In the genomic region with DNA sequence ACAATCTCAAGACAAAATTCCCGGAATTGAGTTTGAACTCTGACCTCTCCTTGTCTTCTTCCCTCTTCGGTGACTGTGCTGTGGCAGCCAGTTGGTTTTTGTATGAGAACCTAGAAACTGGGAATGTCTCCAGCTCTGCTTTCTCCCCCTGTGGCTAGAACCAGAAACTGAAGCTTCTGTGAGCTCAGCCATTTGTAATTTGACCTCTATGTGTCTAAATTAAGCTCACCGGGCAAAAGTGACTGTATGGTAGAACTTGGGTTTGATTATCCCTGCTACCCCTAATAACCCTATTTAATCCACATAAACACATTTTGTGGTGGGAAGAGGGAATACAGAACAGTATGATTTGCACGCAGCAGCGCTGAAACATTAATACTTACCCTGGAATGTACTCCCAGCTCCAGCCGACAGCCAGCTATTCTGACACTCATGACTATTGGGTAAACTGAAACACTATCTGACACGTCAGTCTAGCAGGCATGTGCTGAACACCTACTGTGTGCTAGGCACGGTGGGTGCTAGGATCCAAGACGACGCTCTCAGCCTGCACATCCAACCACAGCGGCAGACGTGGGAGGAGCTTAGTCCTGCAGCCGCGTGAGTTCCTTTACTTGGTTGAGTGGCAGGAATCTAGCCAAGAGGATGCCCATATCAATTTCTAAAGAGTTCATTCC, we compare ENCODE assay signal across 10 cellular contexts.
DNase-seq lines count a peak whose midpoint lies in the region; ATAC-seq and TF ChIP-seq lines count a peak whose summit lies in the region.
"Had no signal": no experiment of that assay in that cellular context is flagged by ENCODE, and none has a peak within 500 bp of the region (broad histone marks: within the 10 kb centered on the region; RNA-seq: fewer than 3 reads in every experiment).

No MANE protein-coding gene starts in this region.

- H3K36me3 Mint-ChIP-seq in type B pancreatic cell, result no peaks in the 10 kb centered on the region
- no peaks in the 10 kb centered on the region for H3K36me3 Mint-ChIP-seq in activated T-helper 2 cell treated with anti-CD3 and anti-CD28 coated beads, Interferon-gamma antibody, Interleukin-2, Interleukin-4, amounts not matched to agents 10 μg/mL and 5 μg/mL and 100 μg/mL, durations not matched to agents 14 hours and 24 hours and 36 hours (ENCODE audit: low read depth)

- no peaks in the 10 kb centered on the region for H3K36me3 ChIP-seq in aorta (ENCODE audit: control insufficient read depth in 1 of 2, insufficient read depth in 2 of 2, low read length in 1 of 2)

- H3K4me3 Mint-ChIP-seq in type B pancreatic cell, result peak overlapping the region; percentile 62
- no peak overlapping the region for H3K4me3 Mint-ChIP-seq in activated T-helper 2 cell treated with anti-CD3 and anti-CD28 coated beads, Interferon-gamma antibody, Interleukin-2, Interleukin-4, amounts not matched to agents 10 μg/mL and 5 μg/mL and 100 μg/mL, durations not matched to agents 14 hours and 24 hours and 36 hours (ENCODE audit: low read depth)
- H3K4me3 Mint-ChIP-seq: activated T-cell treated with anti-CD3 and anti-CD28 coated beads, Interleukin-2, amount 50 U/mL, for 24 hours; T-helper 17 cell had no signal

- H3K9me3 Mint-ChIP-seq in type B pancreatic cell, result no peaks in the 10 kb centered on the region
- no peaks in the 10 kb centered on the region for H3K9me3 Mint-ChIP-seq in activated T-helper 2 cell treated with anti-CD3 and anti-CD28 coated beads, Interferon-gamma antibody, Interleukin-2, Interleukin-4, amounts not matched to agents 10 μg/mL and 5 μg/mL and 100 μg/mL, durations not matched to agents 14 hours and 24 hours and 36 hours
- H3K9me3 Mint-ChIP-seq: activated T-cell treated with anti-CD3 and anti-CD28 coated beads, Interleukin-2, amount 50 U/mL, for 24 hours had no signal

- H3K4me1 ChIP-seq in aorta (ENCODE audit: control insufficient read depth in 1 of 2, insufficient read depth in 2 of 2, low read length in 2 of 2), result no peaks in the 10 kb centered on the region

- 53 to 68% methylated on average over 14 of the region's 14 CpGs for WGBS in aorta, 2 donors

- no peak for ATAC-seq in HG02678 (IDR thresholded peaks at IDR 0.05; ENCODE audit: unreplicated experiment)
- ATAC-seq in aorta (ENCODE audit: low FRiP score), result no peak
- ATAC-seq: T-helper 17 cell had no signal

- H3K27ac ChIP-seq in cingulate gyrus (ENCODE audit: low read depth, low read length), result peak overlapping the region; percentile 93
- no peak overlapping the region for H3K27ac ChIP-seq in aorta (ENCODE audit: low read depth in 1 of 2, low read length in 2 of 2)

- intact Hi-C loops in aorta (cut with DNase I), result no loop called here
- intact Hi-C loops in activated T-helper 2 cell treated with anti-CD3 and anti-CD28 coated beads, Interferon-gamma antibody, Interleukin-2, Interleukin-4, amounts not matched to agents 10 μg/mL and 5 μg/mL and 100 μg/mL, durations not matched to agents 14 hours and 24 hours and 36 hours (cut with micrococcal nuclease), result no loop called here

- no peaks in the 10 kb centered on the region for H3K27me3 ChIP-seq in aorta (ENCODE audit: control insufficient read depth in 1 of 2, insufficient read depth in 2 of 2, low read length in 1 of 2)

- H3K27ac Mint-ChIP-seq in type B pancreatic cell, result peak overlapping the region; percentile 7
- H3K27ac Mint-ChIP-seq in activated T-helper 2 cell treated with anti-CD3 and anti-CD28 coated beads, Interferon-gamma antibody, Interleukin-2, Interleukin-4, amounts not matched to agents 10 μg/mL and 5 μg/mL and 100 μg/mL, durations not matched to agents 14 hours and 24 hours and 36 hours, result no peak overlapping the region
- H3K27ac Mint-ChIP-seq: activated T-cell treated with anti-CD3 and anti-CD28 coated beads, Interleukin-2, amount 50 U/mL, for 24 hours; T-helper 17 cell had no signal

- peak; percentile 61 for TF ChIP-seq CTCF in type B pancreatic cell (conservative IDR thresholded peaks at IDR 0.05)

- DNase-seq in SIG-M5 treated with dmso at 0.1 percent for 504 hours (lab: John Stamatoyannopoulos, UW; ENCODE audit: unreplicated experiment), result peak; percentile 24
- DNase-seq in SIG-M5 (lab: John Stamatoyannopoulos, UW), result no peak
- peak; percentile 84 for DNase-seq in medulla oblongata (ENCODE audit: extremely low spot score)
- DNase-seq in type B pancreatic cell (ENCODE audit: extremely low spot score, unreplicated experiment), result no peak
- no peak for DNase-seq in aorta
- no peak for DNase-seq in activated T-helper 2 cell treated with anti-CD3 and anti-CD28 coated beads, Interferon-gamma antibody, Interleukin-2, Interleukin-4, amounts not matched to agents 10 μg/mL and 5 μg/mL and 100 μg/mL, durations not matched to agents 14 hours and 24 hours and 36 hours (ENCODE audit: low spot score)
- DNase-seq: activated T-cell treated with anti-CD3 and anti-CD28 coated beads, Interleukin-2, amount 50 U/mL, for 24 hours; T-helper 17 cell had no signal

- peaks cover 28% of the 10 kb centered on the region for H3K4me1 Mint-ChIP-seq in type B pancreatic cell (ENCODE audit: unreplicated experiment)
- H3K4me1 Mint-ChIP-seq in activated T-helper 2 cell treated with anti-CD3 and anti-CD28 coated beads, Interferon-gamma antibody, Interleukin-2, Interleukin-4, amounts not matched to agents 10 μg/mL and 5 μg/mL and 100 μg/mL, durations not matched to agents 14 hours and 24 hours and 36 hours (ENCODE audit: low read depth), result no peaks in the 10 kb centered on the region

- no peak overlapping the region for H3K4me3 ChIP-seq in aorta (ENCODE audit: low read length in 2 of 2)

- H3K27me3 Mint-ChIP-seq in type B pancreatic cell, result peaks cover 51% of the 10 kb centered on the region
- H3K27me3 Mint-ChIP-seq in activated T-helper 2 cell treated with anti-CD3 and anti-CD28 coated beads, Interferon-gamma antibody, Interleukin-2, Interleukin-4, amounts not matched to agents 10 μg/mL and 5 μg/mL and 100 μg/mL, durations not matched to agents 14 hours and 24 hours and 36 hours (ENCODE audit: low read depth), result peaks cover 43% of the 10 kb centered on the region

- H3K9me3 ChIP-seq in aorta (ENCODE audit: control insufficient read depth, low read length), result peaks cover 1% of the 10 kb centered on the region

Comparison
In these comparisons a context has a peak if more than half of its experiments do, and no peak if none do; other contexts are left out.
1. DNase-seq: peak in SIG-M5 treated with dmso at 0.1 percent for 504 hours (single experiment) and medulla oblongata (single experiment); none in SIG-M5 (single experiment), type B pancreatic cell (single experiment), aorta (0 of 2) and activated T-helper 2 cell treated with anti-CD3 and anti-CD28 coated beads, Interferon-gamma antibody, Interleukin-2, Interleukin-4, amounts not matched to agents 10 μg/mL and 5 μg/mL and 100 μg/mL, durations not matched to agents 14 hours and 24 hours and 36 hours (single experiment).